In the genomic region with DNA sequence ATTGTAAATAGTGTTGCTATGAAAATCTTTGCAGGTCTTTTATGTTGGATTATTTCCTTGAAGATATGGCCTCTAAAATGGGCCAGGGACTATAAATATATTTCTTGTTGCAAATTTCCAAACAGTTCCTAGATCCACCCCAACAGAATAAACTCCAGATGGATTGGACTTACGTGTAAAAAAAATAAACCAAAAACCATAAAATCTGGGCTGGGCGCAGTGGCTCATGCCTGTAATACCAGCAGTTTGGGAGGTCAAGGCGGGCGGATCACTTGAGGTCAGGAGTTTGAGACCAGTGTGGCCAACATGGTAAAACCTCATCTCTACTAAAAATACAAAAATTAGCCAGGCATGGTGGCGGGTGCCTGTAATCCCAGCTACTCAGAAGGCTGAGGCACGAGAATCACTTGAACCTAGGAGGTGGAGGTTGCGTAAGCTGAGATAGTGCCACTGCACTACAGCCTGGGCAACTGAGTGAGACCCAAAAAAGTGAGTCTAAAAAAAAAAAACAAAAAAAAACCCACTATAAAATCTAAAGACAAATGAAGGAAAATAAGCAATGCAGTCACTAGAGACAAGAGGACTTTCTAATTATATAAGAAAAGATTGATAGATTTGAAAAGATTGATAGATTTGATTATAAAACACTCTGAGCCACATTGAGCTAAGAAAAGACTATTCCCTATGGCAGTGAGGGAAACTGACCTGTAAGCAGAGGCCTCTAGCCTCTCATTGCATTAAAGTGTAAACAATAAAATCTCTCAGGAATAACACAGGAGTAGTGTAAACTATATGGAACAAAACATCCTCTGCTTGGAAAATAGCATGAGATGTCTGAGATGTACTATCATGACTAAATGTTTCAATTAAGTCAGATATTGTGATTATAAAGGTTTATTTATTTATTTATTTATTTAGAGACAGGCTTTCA, we compare ENCODE assay signal across 2 cellular contexts.
TF ChIP-seq lines count a peak whose summit lies in the region.

No MANE protein-coding gene starts in this region.

TF ChIP-seq in IMR-90, 13 proteins besides CTCF, POLR2A, EP300 and RAD21:
- no peak for TF ChIP-seq RCOR1 (IDR thresholded peaks at IDR 0.05; ENCODE audit: insufficient replicate concordance, low read length)
- no peak for TF ChIP-seq MAZ (IDR thresholded peaks at IDR 0.05; ENCODE audit: borderline replicate concordance, low read depth, low read length)

TF ChIP-seq in GM23338, 12 proteins besides CTCF, POLR2A, EP300 and RAD21:
- TF ChIP-seq EZH2phosphoT487 (IDR thresholded peaks at IDR 0.05; ENCODE audit: unreplicated experiment) = no peak
- TF ChIP-seq CREB1 (CRISPR knock-in tag; IDR thresholded peaks at IDR 0.05; ENCODE audit: low read depth) = no peak
- no peak for TF ChIP-seq JUNB (IDR thresholded peaks at IDR 0.05; ENCODE audit: unreplicated experiment)
- no peak for TF ChIP-seq ZNF331 (CRISPR knock-in tag; IDR thresholded peaks at IDR 0.05; ENCODE audit: low read depth)
- no peak for TF ChIP-seq NANOG (IDR thresholded peaks at IDR 0.05; ENCODE audit: borderline replicate concordance)
- TF ChIP-seq, protein P1, sequence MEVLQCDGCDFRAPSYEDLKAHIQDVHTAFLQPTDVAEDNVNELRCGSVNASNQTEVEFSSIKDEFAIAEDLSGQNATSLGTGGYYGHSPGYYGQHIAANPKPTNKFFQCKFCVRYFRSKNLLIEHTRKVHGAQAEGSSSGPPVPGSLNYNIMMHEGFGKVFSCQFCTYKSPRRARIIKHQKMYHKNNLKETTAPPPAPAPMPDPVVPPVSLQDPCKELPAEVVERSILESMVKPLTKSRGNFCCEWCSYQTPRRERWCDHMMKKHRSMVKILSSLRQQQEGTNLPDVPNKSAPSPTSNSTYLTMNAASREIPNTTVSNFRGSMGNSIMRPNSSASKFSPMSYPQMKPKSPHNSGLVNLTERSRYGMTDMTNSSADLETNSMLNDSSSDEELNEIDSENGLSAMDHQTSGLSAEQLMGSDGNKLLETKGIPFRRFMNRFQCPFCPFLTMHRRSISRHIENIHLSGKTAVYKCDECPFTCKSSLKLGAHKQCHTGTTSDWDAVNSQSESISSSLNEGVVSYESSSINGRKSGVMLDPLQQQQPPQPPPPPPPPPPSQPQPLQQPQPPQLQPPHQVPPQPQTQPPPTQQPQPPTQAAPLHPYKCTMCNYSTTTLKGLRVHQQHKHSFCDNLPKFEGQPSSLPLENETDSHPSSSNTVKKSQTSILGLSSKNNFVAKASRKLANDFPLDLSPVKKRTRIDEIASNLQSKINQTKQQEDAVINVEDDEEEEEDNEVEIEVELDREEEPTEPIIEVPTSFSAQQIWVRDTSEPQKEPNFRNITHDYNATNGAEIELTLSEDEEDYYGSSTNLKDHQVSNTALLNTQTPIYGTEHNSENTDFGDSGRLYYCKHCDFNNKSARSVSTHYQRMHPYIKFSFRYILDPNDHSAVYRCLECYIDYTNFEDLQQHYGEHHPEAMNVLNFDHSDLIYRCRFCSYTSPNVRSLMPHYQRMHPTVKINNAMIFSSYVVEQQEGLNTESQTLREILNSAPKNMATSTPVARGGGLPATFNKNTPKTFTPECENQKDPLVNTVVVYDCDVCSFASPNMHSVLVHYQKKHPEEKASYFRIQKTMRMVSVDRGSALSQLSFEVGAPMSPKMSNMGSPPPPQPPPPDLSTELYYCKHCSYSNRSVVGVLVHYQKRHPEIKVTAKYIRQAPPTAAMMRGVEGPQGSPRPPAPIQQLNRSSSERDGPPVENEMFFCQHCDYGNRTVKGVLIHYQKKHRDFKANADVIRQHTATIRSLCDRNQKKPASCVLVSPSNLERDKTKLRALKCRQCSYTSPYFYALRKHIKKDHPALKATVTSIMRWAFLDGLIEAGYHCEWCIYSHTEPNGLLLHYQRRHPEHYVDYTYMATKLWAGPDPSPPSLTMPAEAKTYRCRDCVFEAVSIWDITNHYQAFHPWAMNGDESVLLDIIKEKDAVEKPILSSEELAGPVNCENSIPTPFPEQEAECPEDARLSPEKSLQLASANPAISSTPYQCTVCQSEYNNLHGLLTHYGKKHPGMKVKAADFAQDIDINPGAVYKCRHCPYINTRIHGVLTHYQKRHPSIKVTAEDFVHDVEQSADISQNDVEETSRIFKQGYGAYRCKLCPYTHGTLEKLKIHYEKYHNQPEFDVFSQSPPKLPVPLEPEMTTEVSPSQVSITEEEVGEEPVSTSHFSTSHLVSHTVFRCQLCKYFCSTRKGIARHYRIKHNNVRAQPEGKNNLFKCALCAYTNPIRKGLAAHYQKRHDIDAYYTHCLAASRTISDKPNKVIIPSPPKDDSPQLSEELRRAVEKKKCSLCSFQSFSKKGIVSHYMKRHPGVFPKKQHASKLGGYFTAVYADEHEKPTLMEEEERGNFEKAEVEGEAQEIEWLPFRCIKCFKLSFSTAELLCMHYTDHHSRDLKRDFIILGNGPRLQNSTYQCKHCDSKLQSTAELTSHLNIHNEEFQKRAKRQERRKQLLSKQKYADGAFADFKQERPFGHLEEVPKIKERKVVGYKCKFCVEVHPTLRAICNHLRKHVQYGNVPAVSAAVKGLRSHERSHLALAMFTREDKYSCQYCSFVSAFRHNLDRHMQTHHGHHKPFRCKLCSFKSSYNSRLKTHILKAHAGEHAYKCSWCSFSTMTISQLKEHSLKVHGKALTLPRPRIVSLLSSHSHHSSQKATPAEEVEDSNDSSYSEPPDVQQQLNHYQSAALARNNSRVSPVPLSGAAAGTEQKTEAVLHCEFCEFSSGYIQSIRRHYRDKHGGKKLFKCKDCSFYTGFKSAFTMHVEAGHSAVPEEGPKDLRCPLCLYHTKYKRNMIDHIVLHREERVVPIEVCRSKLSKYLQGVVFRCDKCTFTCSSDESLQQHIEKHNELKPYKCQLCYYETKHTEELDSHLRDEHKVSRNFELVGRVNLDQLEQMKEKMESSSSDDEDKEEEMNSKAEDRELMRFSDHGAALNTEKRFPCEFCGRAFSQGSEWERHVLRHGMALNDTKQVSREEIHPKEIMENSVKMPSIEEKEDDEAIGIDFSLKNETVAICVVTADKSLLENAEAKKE (CRISPR knock-in tag; IDR thresholded peaks at IDR 0.05) = no peak
- no peak for TF ChIP-seq REST (IDR thresholded peaks at IDR 0.05; ENCODE audit: unreplicated experiment)
- TF ChIP-seq EZH2 (IDR thresholded peaks at IDR 0.05; ENCODE audit: low read depth, unreplicated experiment) = no peak
- TF ChIP-seq POLR2AphosphoS5 (IDR thresholded peaks at IDR 0.05; ENCODE audit: low read depth) = no peak
- no peak for TF ChIP-seq ETS1 (IDR thresholded peaks at IDR 0.05)
- TF ChIP-seq ZNF114 (CRISPR knock-in tag; IDR thresholded peaks at IDR 0.05) = no peak
- TF ChIP-seq STAT1 (IDR thresholded peaks at IDR 0.05; ENCODE audit: unreplicated experiment) = no peak
